Comparison of ENCODE assay signal across 12 cellular contexts in genomic region chr7:2512179-2512644, GRCh38. TPM values are rescaled to one million over a fixed set of nuclear protein-coding genes. Genes with fewer than 3 reads are reported as not detected.
A peak's percentile ranks its signal among the peaks of the same experiment; 100 is the strongest.
DNase-seq lines count a peak whose midpoint lies in the region; ATAC-seq, FAIRE-seq and TF ChIP-seq lines count a peak whose summit lies in the region.
"Had no signal": no experiment of that assay in that cellular context is flagged by ENCODE, and none has a peak within 500 bp of the region (broad histone marks: within the 10 kb centered on the region; RNA-seq: fewer than 3 reads in every experiment).

No MANE protein-coding gene starts in this region.

- H3K4me3 ChIP-seq in SJCRH30: no peak overlapping the region

- no peaks in the 10 kb centered on the region for H3K9me3 ChIP-seq in SJCRH30 (replicated peaks)

- no peaks in the 10 kb centered on the region for H3K27me3 Mint-ChIP-seq in activated T-cell treated with anti-CD3 and anti-CD28 coated beads, Interleukin-2, amount 50 U/mL, for 72 hours (ENCODE audit: low read depth)

- peak overlapping the region; percentile 66 to 81 for H3K4me3 Mint-ChIP-seq in activated T-cell treated with anti-CD3 and anti-CD28 coated beads, Interleukin-2, amount 50 U/mL, for 72 hours

- H3K36me3 ChIP-seq in SJCRH30: no peaks in the 10 kb centered on the region

- no peaks in the 10 kb centered on the region for H3K27me3 ChIP-seq in SJCRH30

- H3K27ac Mint-ChIP-seq in activated T-cell treated with anti-CD3 and anti-CD28 coated beads, Interleukin-2, amount 50 U/mL, for 72 hours: peak overlapping the region; percentile 82

- no peak for ATAC-seq in activated T-cell treated with anti-CD3 and anti-CD28 coated beads, Interleukin-2, amount 50 U/mL, for 72 hours (replicated peaks in 1 of 2)
- ATAC-seq in GM18511 (IDR thresholded peaks at IDR 0.05; ENCODE audit: unreplicated experiment) (no peak), HG03469 (IDR thresholded peaks at IDR 0.05; ENCODE audit: unreplicated experiment) (no peak)

- DNase-seq in GM18507 (ENCODE audit: extremely low spot score, insufficient read length, low read depth) (no peak), medulla oblongata (ENCODE audit: extremely low spot score) (peak; percentile 62), kidney glomerular epithelial cell (lab: John Stamatoyannopoulos, UW) (no peak), SJCRH30 (no peak)
- peak in 1 of 2 donors; percentile 48 for DNase-seq in activated T-cell treated with anti-CD3 and anti-CD28 coated beads, Interleukin-2, amount 50 U/mL, for 72 hours
- DNase-seq: activated effector memory CD4-positive, alpha-beta T cell treated with anti-CD3 and anti-CD28 coated beads, Interleukin-2, amount 50 U/mL, for 16 hours; SIG-M5; stimulated activated CD4-positive, alpha-beta T cell treated with anti-CD3 and anti-CD28 coated beads, Interleukin-4, amount 100 ng/mL, for 1 hour had no signal

- peak; percentile 5 for FAIRE-seq in GM18507 (lab: Jason Lieb, UNC)

- no peak for TF ChIP-seq CTCF in C4-2B (conservative IDR thresholded peaks at IDR 0.05)

- H3K27ac ChIP-seq in C4-2B (peak overlapping the region; percentile 96), SJCRH30 (no peak overlapping the region)

- peaks cover 66% of the 10 kb centered on the region for H3K4me1 ChIP-seq in SJCRH30

- H3K36me3 Mint-ChIP-seq in activated T-cell treated with anti-CD3 and anti-CD28 coated beads, Interleukin-2, amount 50 U/mL, for 72 hours (ENCODE audit: insufficient read depth in 2 of 2): no peaks in the 10 kb centered on the region

- no peaks in the 10 kb centered on the region for H3K9me3 Mint-ChIP-seq in activated T-cell treated with anti-CD3 and anti-CD28 coated beads, Interleukin-2, amount 50 U/mL, for 72 hours

- H3K4me1 Mint-ChIP-seq in activated T-cell treated with anti-CD3 and anti-CD28 coated beads, Interleukin-2, amount 50 U/mL, for 72 hours (ENCODE audit: low read depth): peaks cover 59% of the 10 kb centered on the region

RNA-seq across cellular contexts. Expression of gene LFNG, which starts 7.4 kb away (rescaled TPM):
- total RNA-seq in activated T-cell treated with anti-CD3 and anti-CD28 coated beads, Interleukin-2, amount 50 U/mL, for 72 hours: 10 to 100 TPM; 23.0 to 30.0 TPM
- 20.3 and 25.2 TPM in 2 replicates for total RNA-seq in SJCRH30 (2014; rRNA removed; shearing (Covaris generic))

RNA-seq across cellular contexts. Expression of gene GRIFIN, which starts 36.0 kb away (rescaled TPM):
- not detected for total RNA-seq in activated T-cell treated with anti-CD3 and anti-CD28 coated beads, Interleukin-2, amount 50 U/mL, for 72 hours
- total RNA-seq in SJCRH30 (2014; rRNA removed; shearing (Covaris generic)): not detected in 2 replicates
- total RNA-seq: mononuclear cell had no signal

RNA-seq across cellular contexts. Expression of gene BRAT1, which starts 43.1 kb away (rescaled TPM):
- total RNA-seq in activated T-cell treated with anti-CD3 and anti-CD28 coated beads, Interleukin-2, amount 50 U/mL, for 72 hours: 10 to 100 TPM; 28.0 to 35.2 TPM
- total RNA-seq in SJCRH30 (2014; rRNA removed; shearing (Covaris generic)): 38.5 and 41.5 TPM in 2 replicates

RNA-seq across cellular contexts. Expression of gene IQCE, which starts 46.6 kb away (rescaled TPM):
- 10 to 100 TPM; 11.8 to 12.2 TPM for total RNA-seq in activated T-cell treated with anti-CD3 and anti-CD28 coated beads, Interleukin-2, amount 50 U/mL, for 72 hours
- total RNA-seq in SJCRH30 (2014; rRNA removed; shearing (Covaris generic)): 5.0 and 5.1 TPM in 2 replicates
